20 cellular contexts compared by ENCODE assay signal in the genomic region with DNA sequence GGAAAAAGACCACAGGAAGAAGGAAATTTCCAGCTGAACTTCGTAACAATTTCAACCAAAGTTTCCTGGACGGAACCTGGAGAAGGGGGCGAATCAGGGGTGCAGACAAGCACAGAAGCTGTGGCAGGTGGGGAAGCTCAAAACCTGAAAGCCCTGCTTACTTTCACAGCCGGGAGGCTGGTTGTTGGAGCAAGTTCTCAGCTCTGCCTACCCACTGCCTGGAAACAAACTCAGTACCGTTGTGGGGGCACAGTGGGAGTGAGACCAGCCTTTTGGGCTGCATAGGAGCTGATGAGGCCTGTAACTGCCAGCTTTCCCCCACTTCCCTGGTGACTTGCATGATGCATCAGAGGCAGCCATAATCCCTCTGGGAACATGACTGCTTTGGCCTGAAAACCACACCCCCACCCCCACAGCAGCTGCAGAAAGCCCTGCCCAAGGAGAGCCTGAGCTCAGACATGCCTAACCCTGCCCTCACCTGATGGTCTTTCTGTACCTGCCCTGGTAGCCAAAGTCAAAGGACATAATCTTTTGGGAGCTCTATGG.
DNase-seq lines count a peak whose midpoint lies in the region; ATAC-seq and TF ChIP-seq lines count a peak whose summit lies in the region.
"Had no signal": no experiment of that assay in that cellular context is flagged by ENCODE, and none has a peak within 500 bp of the region (broad histone marks: within the 10 kb centered on the region; RNA-seq: fewer than 3 reads in every experiment).

No MANE protein-coding gene starts in this region.

- intact Hi-C loops in PC-9 (cut with micrococcal nuclease; ENCODE audit: unreplicated experiment), result no loop called here

- TF ChIP-seq CTCF in PC-9 (conservative IDR thresholded peaks at IDR 0.05), result no peak

- H3K4me1 ChIP-seq in PC-9 (replicated peaks; ENCODE audit: insufficient read depth), result no peaks in the 10 kb centered on the region
- H3K4me1 ChIP-seq: colonic mucosa, heart right ventricle had no signal

- POLR2A ChIA-PET in PC-9 (lab: Charles Lee; ENCODE audit: unreplicated experiment), result no interaction called here

- peak; percentile 16 for ATAC-seq in stimulated activated effector memory CD8-positive, alpha-beta T cell treated with anti-CD3 and anti-CD28 coated beads, Interleukin-12 subunit alpha, Interleukin-12 subunit beta, amount 100 ng/mL, for 72 hours
- ATAC-seq in HG03565 (IDR thresholded peaks at IDR 0.05; ENCODE audit: unreplicated experiment), result no peak
- no peak for ATAC-seq in HG03571 (IDR thresholded peaks at IDR 0.05; ENCODE audit: unreplicated experiment)
- no peak for ATAC-seq in GM19324 (IDR thresholded peaks at IDR 0.05; ENCODE audit: low FRiP score, unreplicated experiment)
- ATAC-seq: heart right ventricle; Panc1; stimulated activated naive B cell treated with anti-CD40 and anti-IgM and Interleukin-4, amounts not matched to agents 10 μg/mL and 1 μg/mL and 100 μg/mL, for 72 hours had no signal

- H3K36me3 ChIP-seq in PC-9 (ENCODE audit: low read depth), result no peaks in the 10 kb centered on the region
- H3K36me3 ChIP-seq: colonic mucosa, heart right ventricle had no signal

- no peak overlapping the region for H3K4me3 ChIP-seq in PC-9
- H3K4me3 ChIP-seq: colonic mucosa, heart right ventricle had no signal

- H3F3A ChIP-seq in PC-9 (ENCODE audit: insufficient read depth, low read depth), result no peaks in the 10 kb centered on the region

- no peaks in the 10 kb centered on the region for H3K27me3 ChIP-seq in PC-9 (ENCODE audit: insufficient read depth, low read depth)
- H3K27me3 ChIP-seq: colonic mucosa, heart right ventricle had no signal

- H3K9me3 ChIP-seq in PC-9 (ENCODE audit: insufficient read depth, low read depth), result no peaks in the 10 kb centered on the region
- H3K9me3 ChIP-seq: colonic mucosa had no signal

- no peak overlapping the region for H3K27ac Mint-ChIP-seq in stimulated activated effector memory CD8-positive, alpha-beta T cell treated with anti-CD3 and anti-CD28 coated beads, Interleukin-12 subunit alpha, Interleukin-12 subunit beta, amount 100 ng/mL, for 72 hours
- H3K27ac Mint-ChIP-seq: stimulated activated naive B cell treated with anti-CD40 and anti-IgM and Interleukin-4, amounts not matched to agents 10 μg/mL and 1 μg/mL and 100 μg/mL, for 72 hours had no signal

- BruUV-seq in PC-9 (replicated peaks; lab: Mats Ljungman, UMichigan), result no TSS peak

- no peak overlapping the region for H3K27ac ChIP-seq in PC-9
- H3K27ac ChIP-seq: colonic mucosa, heart right ventricle had no signal

- no peaks in the 10 kb centered on the region for H3K4me1 Mint-ChIP-seq in stimulated activated effector memory CD8-positive, alpha-beta T cell treated with anti-CD3 and anti-CD28 coated beads, Interleukin-12 subunit alpha, Interleukin-12 subunit beta, amount 100 ng/mL, for 72 hours
- H3K4me1 Mint-ChIP-seq: stimulated activated naive B cell treated with anti-CD40 and anti-IgM and Interleukin-4, amounts not matched to agents 10 μg/mL and 1 μg/mL and 100 μg/mL, for 72 hours had no signal

- H4K20me1 ChIP-seq in PC-9 (ENCODE audit: insufficient read depth), result no peaks in the 10 kb centered on the region

- no peak overlapping the region for H3K4me2 ChIP-seq in PC-9

- H3K9me2 ChIP-seq in PC-9 (ENCODE audit: insufficient read depth), result no peaks in the 10 kb centered on the region

- no peak overlapping the region for H3K4me3 Mint-ChIP-seq in stimulated activated effector memory CD8-positive, alpha-beta T cell treated with anti-CD3 and anti-CD28 coated beads, Interleukin-12 subunit alpha, Interleukin-12 subunit beta, amount 100 ng/mL, for 72 hours
- H3K4me3 Mint-ChIP-seq: stimulated activated naive B cell treated with anti-CD40 and anti-IgM and Interleukin-4, amounts not matched to agents 10 μg/mL and 1 μg/mL and 100 μg/mL, for 72 hours had no signal

- H3K9me3 Mint-ChIP-seq in stimulated activated effector memory CD8-positive, alpha-beta T cell treated with anti-CD3 and anti-CD28 coated beads, Interleukin-12 subunit alpha, Interleukin-12 subunit beta, amount 100 ng/mL, for 72 hours, result peaks cover 8% of the 10 kb centered on the region

- peak; percentile 1 for DNase-seq in stimulated activated CD4-positive, alpha-beta T cell treated with anti-CD3 and anti-CD28 coated beads, Interleukin-1b, Interleukin-23, amount 100 ng/mL, for 48 hours
- DNase-seq in stimulated activated CD4-positive, alpha-beta T cell treated with anti-CD3 and anti-CD28 coated beads, Interleukin-15, amount 100 ng/mL, for 24 hours, result no peak
- DNase-seq in PC-9 (no peak), fibroblast of peridontal ligament (ENCODE audit: extremely low read depth) (peak; percentile 44)
- DNase-seq in stimulated activated effector memory CD8-positive, alpha-beta T cell treated with anti-CD3 and anti-CD28 coated beads, Interleukin-12 subunit alpha, Interleukin-12 subunit beta, amount 100 ng/mL, for 72 hours (ENCODE audit: low spot score in 2 of 2), result no peak
- DNase-seq: activated effector memory CD4-positive, alpha-beta T cell treated with Interleukin-2 at 50 U/mL for 16 hours; amygdala; colonic mucosa; COR-L47; heart right ventricle; kidney; midbrain; NCI-H2029 treated with DMSO at 0.1 percent for 48 hours; NCI-H526; occipital lobe; stimulated activated naive B cell treated with anti-CD40 and anti-IgM and Interleukin-4, amounts not matched to agents 10 μg/mL and 1 μg/mL and 100 μg/mL, for 72 hours had no signal

- no peaks in the 10 kb centered on the region for H3K79me2 ChIP-seq in PC-9 (ENCODE audit: low read depth)

- CTCF ChIA-PET in PC-9 (lab: Charles Lee), result no interaction called here

- no peaks in the 10 kb centered on the region for H3K36me3 Mint-ChIP-seq in stimulated activated effector memory CD8-positive, alpha-beta T cell treated with anti-CD3 and anti-CD28 coated beads, Interleukin-12 subunit alpha, Interleukin-12 subunit beta, amount 100 ng/mL, for 72 hours
- H3K36me3 Mint-ChIP-seq: stimulated activated naive B cell treated with anti-CD40 and anti-IgM and Interleukin-4, amounts not matched to agents 10 μg/mL and 1 μg/mL and 100 μg/mL, for 72 hours had no signal

- 0 out of 2 replicates have a peak overlapping the region, but pooled peaks have one; percentile 25 for H2AFZ ChIP-seq in PC-9

Comparison
In these comparisons a context has a peak if more than half of its experiments do, and no peak if none do; other contexts are left out.
1. DNase-seq: peak in stimulated activated CD4-positive, alpha-beta T cell treated with anti-CD3 and anti-CD28 coated beads, Interleukin-1b, Interleukin-23, amount 100 ng/mL, for 48 hours (single experiment) and fibroblast of peridontal ligament (single experiment); none in stimulated activated CD4-positive, alpha-beta T cell treated with anti-CD3 and anti-CD28 coated beads, Interleukin-15, amount 100 ng/mL, for 24 hours (single experiment), PC-9 (0 of 2) and stimulated activated effector memory CD8-positive, alpha-beta T cell treated with anti-CD3 and anti-CD28 coated beads, Interleukin-12 subunit alpha, Interleukin-12 subunit beta, amount 100 ng/mL, for 72 hours (0 of 2).